In the genomic region with DNA sequence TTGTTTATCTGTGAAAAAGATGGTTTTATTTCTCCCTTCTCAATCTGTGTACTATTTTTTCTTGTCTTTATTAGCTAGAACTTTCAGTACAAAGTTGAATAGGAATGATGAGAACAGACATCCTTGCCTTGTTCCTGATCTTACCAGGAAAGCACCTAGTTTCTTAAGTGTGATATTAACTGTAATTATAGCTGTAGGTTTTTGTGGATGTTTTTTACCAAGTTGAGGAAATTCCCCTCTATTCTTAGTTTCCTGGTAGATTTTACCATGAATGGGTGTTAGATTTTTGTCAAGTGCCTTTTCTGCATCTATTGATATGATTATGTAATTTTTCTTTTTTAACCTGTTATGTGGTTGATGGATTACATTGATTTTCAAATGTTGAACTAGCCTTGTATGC, we compare ENCODE assay signal across 25 cellular contexts.
"Had no signal": no experiment of that assay in that cellular context is flagged by ENCODE, and none has a peak within 500 bp of the region (broad histone marks: within the 10 kb centered on the region; RNA-seq: fewer than 3 reads in every experiment).

No MANE protein-coding gene starts in this region.

- ATAC-seq: activated CD4-positive, CD25-positive, alpha-beta regulatory T cell treated with anti-CD3 and anti-CD28 coated beads, Interleukin-2, amount 50 U/mL, for 24 hours; activated CD8-positive, alpha-beta T cell treated with anti-CD3 and anti-CD28 coated beads for 36 hours; activated naive CD4-positive, alpha-beta T cell treated with anti-CD3 and anti-CD28 coated beads, Interleukin-2, amount 50 U/mL, for 72 hours; esophagus mucosa; heart left ventricle had no signal

- DNase-seq: activated B cell treated with CpG ODN at 0.5 μM for 24 hours; activated CD4-positive, alpha-beta T cell treated with anti-CD3 and anti-CD28 coated beads for 48 hours; activated CD4-positive, alpha-beta T cell treated with anti-CD3 and anti-CD28 coated beads, Interleukin-2, amount 50 U/mL, for 1 hour; activated CD4-positive, alpha-beta T cell treated with anti-CD3 and anti-CD28 coated beads, Interleukin-2, amount 50 U/mL, for 48 hours; activated CD8-positive, alpha-beta memory T cell treated with anti-CD3 and anti-CD28 coated beads for 24 hours; activated CD8-positive, alpha-beta T cell treated with anti-CD3 and anti-CD28 coated beads for 36 hours; activated effector memory CD4-positive, alpha-beta T cell treated with anti-CD3 and anti-CD28 coated beads, Interleukin-2, amount 50 U/mL, for 16 hours; activated naive CD4-positive, alpha-beta T cell treated with anti-CD3 and anti-CD28 coated beads, Interleukin-2, amount 10 ng/mL, durations not matched to agents 7 days and 5 days; activated naive CD8-positive, alpha-beta T cell treated with anti-CD3 and anti-CD28 coated beads, Interleukin-2, amount 10 ng/mL, durations not matched to agents 7 days and 5 days; activated T-cell treated with anti-CD3 and anti-CD28 coated beads, Interleukin-2, amount 50 U/mL, for 48 hours; central memory CD4-positive, alpha-beta T cell; cerebellar nuclear complex; colonic mucosa; dorsolateral prefrontal cortex; effector memory CD4-positive, alpha-beta T cell; endodermal cell; foreskin fibroblast; heart left ventricle; hypothalamus; T1000; WERI-Rb-1 had no signal

- FAIRE-seq: frontal cortex had no signal
